ENCODE assay signal across 8 cellular contexts in genomic region chr11:65429724-65430405, GRCh38. TPM values are rescaled to one million over a fixed set of nuclear protein-coding genes. Genes with fewer than 3 reads are reported as not detected.
DNase-seq lines count a peak whose midpoint lies in the region; ATAC-seq, FAIRE-seq and TF ChIP-seq lines count a peak whose summit lies in the region.

No MANE protein-coding gene starts in this region.

- DNase-seq in BE2C (peak; percentile 63), H54 (ENCODE audit: insufficient read length, low spot score) (no peak), type B pancreatic cell (ENCODE audit: extremely low spot score, unreplicated experiment) (no peak), HK-2 (ENCODE audit: unreplicated experiment) (no peak)

- peaks cover 30% of the 10 kb centered on the region for H3K36me3 ChIP-seq in BE2C

- H3K27me3 ChIP-seq in BE2C (no peaks in the 10 kb centered on the region), mononuclear cell (ENCODE audit: insufficient read depth, low read length) (no peaks in the 10 kb centered on the region)

- intact Hi-C loops in dendritic cell treated with granulocyte-macrophage colony-stimulating factor and Interleukin-4, amounts not matched to agents 40 ng/mL and 50 ng/mL, for 4 days (cut with micrococcal nuclease): loop anchor here (2.0 kb wide), 1 partner anchor 13 kb away; no protein-coding TSS in a partner anchor

- peaks cover 4% of the 10 kb centered on the region for H3K27me3 Mint-ChIP-seq in T-helper 1 cell treated with Interleukin-12 subunit alpha and Interleukin-12 subunit beta and Interleukin-4 antibody, amounts not matched to agents 30 μg/mL and 1 μg/mL, for 36 hours (ENCODE audit: low read depth)
- no peaks in the 10 kb centered on the region for H3K27me3 Mint-ChIP-seq in dendritic cell treated with granulocyte-macrophage colony-stimulating factor and Interleukin-4, amounts not matched to agents 40 ng/mL and 50 ng/mL, for 4 days
- H3K27me3 Mint-ChIP-seq in type B pancreatic cell: peaks cover 21% of the 10 kb centered on the region

- ATAC-seq in HG03135 (IDR thresholded peaks at IDR 0.05; ENCODE audit: unreplicated experiment): no peak

- peak overlapping the region; percentile 99 for H3K27ac Mint-ChIP-seq in T-helper 1 cell treated with Interleukin-12 subunit alpha and Interleukin-12 subunit beta and Interleukin-4 antibody, amounts not matched to agents 30 μg/mL and 1 μg/mL, for 36 hours
- peak overlapping the region; percentile 85 for H3K27ac Mint-ChIP-seq in dendritic cell treated with granulocyte-macrophage colony-stimulating factor and Interleukin-4, amounts not matched to agents 40 ng/mL and 50 ng/mL, for 4 days
- peak overlapping the region; percentile 99 for H3K27ac Mint-ChIP-seq in type B pancreatic cell

- no peaks in the 10 kb centered on the region for H3K9me3 Mint-ChIP-seq in T-helper 1 cell treated with Interleukin-12 subunit alpha and Interleukin-12 subunit beta and Interleukin-4 antibody, amounts not matched to agents 30 μg/mL and 1 μg/mL, for 36 hours
- H3K9me3 Mint-ChIP-seq in dendritic cell treated with granulocyte-macrophage colony-stimulating factor and Interleukin-4, amounts not matched to agents 40 ng/mL and 50 ng/mL, for 4 days: no peaks in the 10 kb centered on the region
- no peaks in the 10 kb centered on the region for H3K9me3 Mint-ChIP-seq in type B pancreatic cell

- peak overlapping the region; percentile 38 for H3K4me3 ChIP-seq in BE2C (ENCODE audit: low read depth, low read length)
- H3K4me3 ChIP-seq in mononuclear cell (ENCODE audit: low read length): peak overlapping the region; percentile 12

- peaks cover 69% of the 10 kb centered on the region for H3K36me3 Mint-ChIP-seq in T-helper 1 cell treated with Interleukin-12 subunit alpha and Interleukin-12 subunit beta and Interleukin-4 antibody, amounts not matched to agents 30 μg/mL and 1 μg/mL, for 36 hours (ENCODE audit: low read depth)
- H3K36me3 Mint-ChIP-seq in dendritic cell treated with granulocyte-macrophage colony-stimulating factor and Interleukin-4, amounts not matched to agents 40 ng/mL and 50 ng/mL, for 4 days (ENCODE audit: low read depth): peaks cover 93% of the 10 kb centered on the region
- peaks cover 33% of the 10 kb centered on the region for H3K36me3 Mint-ChIP-seq in type B pancreatic cell

- H3K9me3 ChIP-seq in BE2C: no peaks in the 10 kb centered on the region
- H3K9me3 ChIP-seq in mononuclear cell (ENCODE audit: low read depth, low read length): no peaks in the 10 kb centered on the region

- TF ChIP-seq POLR2A in H54 (IDR thresholded peaks at IDR 0.05; ENCODE audit: low read depth, low read length): peak; percentile 19; the same call in 1 of the 2 replicates

- H3K4me1 Mint-ChIP-seq in T-helper 1 cell treated with Interleukin-12 subunit alpha and Interleukin-12 subunit beta and Interleukin-4 antibody, amounts not matched to agents 30 μg/mL and 1 μg/mL, for 36 hours (ENCODE audit: low read depth): peaks cover 84% of the 10 kb centered on the region
- peaks cover 77% of the 10 kb centered on the region for H3K4me1 Mint-ChIP-seq in dendritic cell treated with granulocyte-macrophage colony-stimulating factor and Interleukin-4, amounts not matched to agents 40 ng/mL and 50 ng/mL, for 4 days (ENCODE audit: low read depth)
- peaks cover 58% of the 10 kb centered on the region for H3K4me1 Mint-ChIP-seq in type B pancreatic cell (ENCODE audit: unreplicated experiment)

- TF ChIP-seq CTCF in BE2C (IDR thresholded peaks at IDR 0.05; ENCODE audit: low read depth, low read length) (no peak), type B pancreatic cell (conservative IDR thresholded peaks at IDR 0.05) (no peak)

- peak overlapping the region; percentile 99 for H3K4me3 Mint-ChIP-seq in T-helper 1 cell treated with Interleukin-12 subunit alpha and Interleukin-12 subunit beta and Interleukin-4 antibody, amounts not matched to agents 30 μg/mL and 1 μg/mL, for 36 hours
- peak overlapping the region; percentile 74 for H3K4me3 Mint-ChIP-seq in dendritic cell treated with granulocyte-macrophage colony-stimulating factor and Interleukin-4, amounts not matched to agents 40 ng/mL and 50 ng/mL, for 4 days
- H3K4me3 Mint-ChIP-seq in type B pancreatic cell: peak overlapping the region; percentile 70

- H3K4me1 ChIP-seq in BE2C: peaks cover 3% of the 10 kb centered on the region; the same call in 1 of the 2 replicates
- peaks cover 69% of the 10 kb centered on the region for H3K4me1 ChIP-seq in mononuclear cell (ENCODE audit: insufficient read depth, low read length)

- FAIRE-seq in H54 (lab: Jason Lieb, UNC): no peak

RNA-seq across cellular contexts. Expression of gene NEAT1, which starts 7.3 kb away (rescaled TPM):
- polyA plus RNA-seq in BE2C (2012; ENCODE audit: insufficient read depth, insufficient read length, low read depth): 301 TPM
- total RNA-seq in mononuclear cell: 198 TPM
- 229 and 395 TPM in 2 replicates for total RNA-seq in type B pancreatic cell (ENCODE audit: low replicate concordance)

RNA-seq across cellular contexts. Expression of gene FRMD8, which starts 43.4 kb away (rescaled TPM):
- 12.5 TPM for polyA plus RNA-seq in BE2C (2012; ENCODE audit: insufficient read depth, insufficient read length, low read depth)
- total RNA-seq in mononuclear cell (23.1 TPM), type B pancreatic cell (ENCODE audit: low replicate concordance) (35.0 and 41.8 TPM in 2 replicates)

RNA-seq across cellular contexts. Expression of gene SLC25A45, which starts 47.4 kb away (rescaled TPM):
- polyA plus RNA-seq in BE2C (2012; ENCODE audit: insufficient read depth, insufficient read length, low read depth): 2.7 TPM
- 12.6 TPM for total RNA-seq in mononuclear cell
- total RNA-seq in type B pancreatic cell (ENCODE audit: low replicate concordance): 1.9 and 5.6 TPM in 2 replicates
